ENCODE assay signal across 8 cellular contexts in genomic region chr3:32510075-32510724, GRCh38. TPM values are rescaled to one million over a fixed set of nuclear protein-coding genes. Genes with fewer than 3 reads are reported as not detected.
A peak's percentile ranks its signal among the peaks of the same experiment; 100 is the strongest.
DNase-seq lines count a peak whose midpoint lies in the region; FAIRE-seq and TF ChIP-seq lines count a peak whose summit lies in the region.

No MANE protein-coding gene starts in this region.

- peak overlapping the region; percentile 58 for H3K27ac Mint-ChIP-seq in astrocyte (ENCODE audit: unreplicated experiment)

- no peaks in the 10 kb centered on the region for H3K79me2 ChIP-seq in astrocyte (ENCODE audit: insufficient read depth, low read length)

- no peaks in the 10 kb centered on the region for H3K27me3 Mint-ChIP-seq in astrocyte (ENCODE audit: low read depth, unreplicated experiment)

- DNase-seq in HCEC 1CT, result peak; percentile 63
- peak; percentile 76 for DNase-seq in NB4 (ENCODE audit: low read depth)
- peak in 4 of 5 experiments; percentile 33 to 73 (median 35) for DNase-seq in T-helper 2 cell
- DNase-seq in astrocyte (ENCODE audit: low read depth), result peak; percentile 32
- peak; percentile 71 for DNase-seq in hepatic stellate cell (ENCODE audit: low spot score)
- peak; percentile 41 for DNase-seq in smooth muscle cell of the brain vasculature (ENCODE audit: low read depth, low spot score)
- no peak for DNase-seq in NCI-H1048 (lab: John Stamatoyannopoulos, UW)

- TF ChIP-seq CTCF in GM12872 (IDR thresholded peaks at IDR 0.05; ENCODE audit: insufficient read depth, low read depth, low read length) (peak; percentile 73), NB4 (IDR thresholded peaks at IDR 0.05; ENCODE audit: low read depth, low read length) (peak; percentile 71), astrocyte (IDR thresholded peaks at IDR 0.05; ENCODE audit: insufficient read depth, low read depth, low read length) (peak; percentile 81)

- no peaks in the 10 kb centered on the region for H3K27me3 ChIP-seq in astrocyte (ENCODE audit: insufficient read depth, low read length)

- peaks cover 3% of the 10 kb centered on the region for H3K4me1 Mint-ChIP-seq in astrocyte (ENCODE audit: low read depth, unreplicated experiment)

- no peak overlapping the region for H3K4me3 Mint-ChIP-seq in astrocyte (ENCODE audit: unreplicated experiment)

- no peaks in the 10 kb centered on the region for H4K20me1 ChIP-seq in astrocyte (ENCODE audit: insufficient read depth, low read length)

- H3K9me3 Mint-ChIP-seq in astrocyte (ENCODE audit: unreplicated experiment), result no peaks in the 10 kb centered on the region

- TF ChIP-seq POLR2A in NB4 (IDR thresholded peaks at IDR 0.05; ENCODE audit: extremely low read depth, insufficient read length), result no peak

- FAIRE-seq in astrocyte (lab: Jason Lieb, UNC), result peak; percentile 84

- no peak overlapping the region for H3K4me2 ChIP-seq in astrocyte (ENCODE audit: low read length)

- no peak overlapping the region for H3K9ac ChIP-seq in astrocyte (ENCODE audit: low read length)

- H3K4me1 ChIP-seq in astrocyte (ENCODE audit: insufficient read depth, low read length), result no peaks in the 10 kb centered on the region

- H3K4me3 ChIP-seq in NB4 (ENCODE audit: low read depth, low read length), result no peak overlapping the region
- no peak overlapping the region for H3K4me3 ChIP-seq in astrocyte (ENCODE audit: insufficient read depth, low read depth, low read length)

- no peaks in the 10 kb centered on the region for H3K36me3 ChIP-seq in astrocyte (ENCODE audit: insufficient read depth, low read length)

- H3K9me3 ChIP-seq in astrocyte (ENCODE audit: insufficient read depth, low read depth, low read length), result no peaks in the 10 kb centered on the region

- no peaks in the 10 kb centered on the region for H3K36me3 Mint-ChIP-seq in astrocyte (ENCODE audit: low read depth, unreplicated experiment)

- H3K27ac ChIP-seq in astrocyte (ENCODE audit: low read depth, low read length), result no peak overlapping the region

- no peak overlapping the region for H2AFZ ChIP-seq in astrocyte (ENCODE audit: low read depth, low read length)

RNA-seq across cellular contexts. Expression of gene CMTM6, which starts 7.5 kb away (rescaled TPM):
- total RNA-seq in astrocyte, result 52.2 and 53.6 TPM in 2 replicates
